In genomic region chr19:54231077-54231931, GRCh38 we compare ENCODE assay signal across 8 cellular contexts. TPM values are rescaled to one million over a fixed set of nuclear protein-coding genes. Genes with fewer than 3 reads are reported as not detected.
DNase-seq lines count a peak whose midpoint lies in the region; ATAC-seq and TF ChIP-seq lines count a peak whose summit lies in the region.

No MANE protein-coding gene starts in this region.

- TF ChIP-seq POLR2A in suprapubic skin (IDR thresholded peaks at IDR 0.05) = no peak

- peaks cover 7% of the 10 kb centered on the region for H3K4me1 Mint-ChIP-seq in activated T-helper 2 cell treated with anti-CD3 and anti-CD28 coated beads, Interferon-gamma antibody, Interleukin-2, Interleukin-4, amounts not matched to agents 10 μg/mL and 5 μg/mL and 100 μg/mL, durations not matched to agents 14 hours and 24 hours and 36 hours (ENCODE audit: low read depth)

- H3K9me3 Mint-ChIP-seq in activated T-helper 2 cell treated with anti-CD3 and anti-CD28 coated beads, Interferon-gamma antibody, Interleukin-2, Interleukin-4, amounts not matched to agents 10 μg/mL and 5 μg/mL and 100 μg/mL, durations not matched to agents 14 hours and 24 hours and 36 hours = no peaks in the 10 kb centered on the region

- peaks cover 30% of the 10 kb centered on the region for H3K27me3 Mint-ChIP-seq in activated T-helper 2 cell treated with anti-CD3 and anti-CD28 coated beads, Interferon-gamma antibody, Interleukin-2, Interleukin-4, amounts not matched to agents 10 μg/mL and 5 μg/mL and 100 μg/mL, durations not matched to agents 14 hours and 24 hours and 36 hours (ENCODE audit: low read depth)

- H3K27me3 ChIP-seq in foreskin keratinocyte (no peaks in the 10 kb centered on the region), suprapubic skin (peaks cover 17% of the 10 kb centered on the region)

- H3K36me3 ChIP-seq in suprapubic skin = no peaks in the 10 kb centered on the region

- H3K27ac ChIP-seq in foreskin keratinocyte (no peak overlapping the region), suprapubic skin (no peak overlapping the region)

- 20% methylated on average over 21 of the region's 21 CpGs for WGBS in suprapubic skin

- intact Hi-C loops in activated T-helper 2 cell treated with anti-CD3 and anti-CD28 coated beads, Interferon-gamma antibody, Interleukin-2, Interleukin-4, amounts not matched to agents 10 μg/mL and 5 μg/mL and 100 μg/mL, durations not matched to agents 14 hours and 24 hours and 36 hours (cut with micrococcal nuclease) = loop anchor here (1.0 to 2.0 kb wide), 3 partner anchors 21 to 72 kb away; partner anchors contain the start of gene LENG1

- no peak overlapping the region for H3K27ac Mint-ChIP-seq in activated T-helper 2 cell treated with anti-CD3 and anti-CD28 coated beads, Interferon-gamma antibody, Interleukin-2, Interleukin-4, amounts not matched to agents 10 μg/mL and 5 μg/mL and 100 μg/mL, durations not matched to agents 14 hours and 24 hours and 36 hours

- TF ChIP-seq EP300 in suprapubic skin (IDR thresholded peaks at IDR 0.05) = no peak

- ATAC-seq in foreskin keratinocyte = peak; percentile 82
- ATAC-seq in GM18519 (IDR thresholded peaks at IDR 0.05; ENCODE audit: low FRiP score, unreplicated experiment) = no peak

- H3K9me3 ChIP-seq in suprapubic skin = no peaks in the 10 kb centered on the region

- DNase-seq in SHP77 (lab: John Stamatoyannopoulos, UW) (peak; percentile 58 to 73), foreskin keratinocyte (peak; percentile 17 to 30), nucleus accumbens (lab: John Stamatoyannopoulos, UW) (peak in 52 of 56 donors; percentile 28 to 92 (median 71)), suprapubic skin (ENCODE audit: low spot score in 2 of 2) (peak; percentile 89 to 90)
- peak; percentile 76 for DNase-seq in activated T-helper 2 cell treated with anti-CD3 and anti-CD28 coated beads, Interferon-gamma antibody, Interleukin-2, Interleukin-4, amounts not matched to agents 10 μg/mL and 5 μg/mL and 100 μg/mL, durations not matched to agents 14 hours and 24 hours and 36 hours (ENCODE audit: low spot score)

- H3K4me3 Mint-ChIP-seq in activated T-helper 2 cell treated with anti-CD3 and anti-CD28 coated beads, Interferon-gamma antibody, Interleukin-2, Interleukin-4, amounts not matched to agents 10 μg/mL and 5 μg/mL and 100 μg/mL, durations not matched to agents 14 hours and 24 hours and 36 hours (ENCODE audit: low read depth) = no peak overlapping the region

- TF ChIP-seq CTCF in GM12875 (IDR thresholded peaks at IDR 0.05; ENCODE audit: borderline replicate concordance, insufficient read depth, low read depth, low read length) (peak; percentile 99), LNCAP (IDR thresholded peaks at IDR 0.05) (peak; percentile 99), foreskin keratinocyte (conservative IDR thresholded peaks at IDR 0.05) (peak; percentile 85), suprapubic skin (IDR thresholded peaks at IDR 0.05) (peak; percentile 75 to 89)

- H3K4me1 ChIP-seq in foreskin keratinocyte (no peaks in the 10 kb centered on the region), suprapubic skin (no peaks in the 10 kb centered on the region)

- H3K4me3 ChIP-seq in GM12875 (ENCODE audit: low read depth, low read length) = no peak overlapping the region
- no peak overlapping the region for H3K4me3 ChIP-seq in suprapubic skin

- no peaks in the 10 kb centered on the region for H3K36me3 Mint-ChIP-seq in activated T-helper 2 cell treated with anti-CD3 and anti-CD28 coated beads, Interferon-gamma antibody, Interleukin-2, Interleukin-4, amounts not matched to agents 10 μg/mL and 5 μg/mL and 100 μg/mL, durations not matched to agents 14 hours and 24 hours and 36 hours (ENCODE audit: low read depth)

RNA-seq across cellular contexts. Expression of gene LILRB3, which starts 8.5 kb away (rescaled TPM):
- 0.64 TPM in 1 of 2 replicates, not detected in the other for total RNA-seq in activated T-helper 2 cell treated with anti-CD3 and anti-CD28 coated beads, Interferon-gamma antibody, Interleukin-2, Interleukin-4, amounts not matched to agents 10 μg/mL and 5 μg/mL and 100 μg/mL, durations not matched to agents 14 hours and 24 hours and 36 hours
- total RNA-seq in foreskin keratinocyte (not detected in 2 replicates), suprapubic skin (1 to 10 TPM in 3 of 4 donors, under 1 TPM in 1; 0.34 to 5.7 (median 2.9) TPM)
- polyA plus RNA-seq in foreskin keratinocyte = 0.03 TPM in 1 of 2 replicates, not detected in the other

RNA-seq across cellular contexts. Expression of gene LILRA6, which starts 11.3 kb away (rescaled TPM):
- not detected in 2 replicates for total RNA-seq in activated T-helper 2 cell treated with anti-CD3 and anti-CD28 coated beads, Interferon-gamma antibody, Interleukin-2, Interleukin-4, amounts not matched to agents 10 μg/mL and 5 μg/mL and 100 μg/mL, durations not matched to agents 14 hours and 24 hours and 36 hours
- total RNA-seq in foreskin keratinocyte (not detected in 2 replicates), suprapubic skin (under 1 TPM in 1 of 4 donors, not detected in 3; 0.51 TPM)
- not detected in 2 replicates for polyA plus RNA-seq in foreskin keratinocyte

RNA-seq across cellular contexts. Expression of gene LILRB5, which starts 25.8 kb away (rescaled TPM):
- total RNA-seq in activated T-helper 2 cell treated with anti-CD3 and anti-CD28 coated beads, Interferon-gamma antibody, Interleukin-2, Interleukin-4, amounts not matched to agents 10 μg/mL and 5 μg/mL and 100 μg/mL, durations not matched to agents 14 hours and 24 hours and 36 hours = 0.05 TPM in 1 of 2 replicates, not detected in the other
- total RNA-seq in foreskin keratinocyte (not detected in 2 replicates), suprapubic skin (1 to 10 TPM in 2 of 4 donors, under 1 TPM in 2; 0.68 to 3.4 (median 2.0) TPM)
- not detected in 2 replicates for polyA plus RNA-seq in foreskin keratinocyte

RNA-seq across cellular contexts. Expression of gene RPS9, which starts 30.6 kb away (rescaled TPM):
- 1,460 and 1,467 TPM in 2 replicates for total RNA-seq in activated T-helper 2 cell treated with anti-CD3 and anti-CD28 coated beads, Interferon-gamma antibody, Interleukin-2, Interleukin-4, amounts not matched to agents 10 μg/mL and 5 μg/mL and 100 μg/mL, durations not matched to agents 14 hours and 24 hours and 36 hours
- total RNA-seq in foreskin keratinocyte (1,345 and 1,415 TPM in 2 replicates), suprapubic skin (1,000 to 10,000 TPM; 1,403 to 3,061 (median 2,817) TPM)
- 2,319 and 2,496 TPM in 2 replicates for polyA plus RNA-seq in foreskin keratinocyte

RNA-seq across cellular contexts. Expression of gene TSEN34, which starts 40.2 kb away (rescaled TPM):
- 16.8 and 19.0 TPM in 2 replicates for total RNA-seq in activated T-helper 2 cell treated with anti-CD3 and anti-CD28 coated beads, Interferon-gamma antibody, Interleukin-2, Interleukin-4, amounts not matched to agents 10 μg/mL and 5 μg/mL and 100 μg/mL, durations not matched to agents 14 hours and 24 hours and 36 hours
- 95.4 and 102 TPM in 2 replicates for total RNA-seq in foreskin keratinocyte
- 122 and 125 TPM in 2 replicates for polyA plus RNA-seq in foreskin keratinocyte
- total RNA-seq in suprapubic skin = 10 to 100 TPM; 42.7 to 76.3 (median 69.1) TPM

Comparison
In these comparisons a context has a peak if more than half of its experiments do, and no peak if none do; other contexts are left out.
1. DNase-seq: peak in every context shown above with its lines; median percentile 90 in suprapubic skin; 76 in activated T-helper 2 cell treated with anti-CD3 and anti-CD28 coated beads, Interferon-gamma antibody, Interleukin-2, Interleukin-4, amounts not matched to agents 10 μg/mL and 5 μg/mL and 100 μg/mL, durations not matched to agents 14 hours and 24 hours and 36 hours; 71 in nucleus accumbens; 66 in SHP77; 24 in foreskin keratinocyte.